8 cellular contexts compared by ENCODE assay signal in the genomic region with DNA sequence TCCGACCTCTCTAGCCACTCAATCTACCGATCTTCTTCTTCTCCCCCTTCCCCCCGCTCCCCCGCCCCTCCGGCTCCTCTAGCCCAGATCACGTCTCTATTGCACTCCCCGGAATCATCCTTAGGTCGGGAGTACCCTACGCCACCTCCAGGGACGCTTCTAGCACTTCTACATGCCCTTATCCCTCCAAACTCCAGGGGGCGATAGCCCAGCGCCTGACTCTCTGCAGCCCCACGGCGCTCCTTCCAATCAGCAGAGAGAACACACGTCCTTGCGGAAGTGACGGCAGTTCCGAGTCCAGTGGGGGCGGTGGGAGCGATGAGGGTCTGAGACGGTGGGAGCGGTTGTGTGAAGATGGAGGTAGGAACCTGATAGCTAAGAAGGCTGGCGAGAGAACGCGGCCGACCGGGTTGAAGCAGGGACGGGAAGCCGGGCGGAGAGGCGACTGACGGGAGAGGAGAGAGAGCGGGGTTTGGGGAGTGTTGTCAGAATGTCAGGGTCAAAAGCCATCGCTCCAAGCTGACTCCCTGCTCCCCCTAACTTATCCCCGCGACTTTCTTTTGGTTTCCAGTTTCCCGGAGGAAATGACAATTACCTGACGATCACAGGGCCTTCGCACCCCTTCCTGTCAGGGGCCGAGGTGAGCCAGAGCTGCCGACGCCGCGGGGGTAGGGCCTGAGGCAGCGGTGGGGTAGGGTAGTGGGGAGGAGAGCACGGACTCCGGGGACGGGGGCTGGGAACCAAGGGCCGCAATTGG. TPM values are rescaled to one million over a fixed set of nuclear protein-coding genes. Genes with fewer than 3 reads are reported as not detected.
DNase-seq lines count a peak whose midpoint lies in the region; ATAC-seq, FAIRE-seq and TF ChIP-seq lines count a peak whose summit lies in the region.

A gene (minus strand): TSS at position 35 of the 757 bp plus-strand sequence. CDS start 87 bp downstream, outside the sequence.
A gene (plus strand): TSS at position 271 of the 757 bp plus-strand sequence. CDS start 84 bp downstream, at position 355.

- no peaks in the 10 kb centered on the region for H4K20me1 ChIP-seq in DOHH2 (ENCODE audit: control insufficient read depth, insufficient read depth, low read depth, low read length)
- H4K20me1 ChIP-seq in fibroblast of lung (ENCODE audit: control insufficient read depth, extremely low read depth, insufficient read depth, low read length): no peaks in the 10 kb centered on the region

- H3K4me1 ChIP-seq in DOHH2 (ENCODE audit: control insufficient read depth, low read length) (peaks cover 15% of the 10 kb centered on the region), fibroblast of lung (ENCODE audit: control insufficient read depth, extremely low read depth, insufficient read depth, low read length) (no peaks in the 10 kb centered on the region)

- peaks cover 22% of the 10 kb centered on the region for H3K36me3 ChIP-seq in DOHH2 (ENCODE audit: control insufficient read depth, low read length)
- H3K36me3 ChIP-seq in KOPT-K1 (ENCODE audit: insufficient read depth, low read length): peaks cover 38% of the 10 kb centered on the region
- no peaks in the 10 kb centered on the region for H3K36me3 ChIP-seq in fibroblast of lung (ENCODE audit: control insufficient read depth, insufficient read depth, low read length)

- H3K79me2 ChIP-seq in DOHH2 (ENCODE audit: control insufficient read depth, low read length) (peaks cover 47% of the 10 kb centered on the region), fibroblast of lung (ENCODE audit: control insufficient read depth, insufficient read depth, low read length) (peaks cover 41% of the 10 kb centered on the region)

- H3K4me3 ChIP-seq in DOHH2 (ENCODE audit: low read length) (peak within 1 kb of the TSS; percentile 97), fibroblast of lung (replicated peaks in 1 of 4; ENCODE audit: control extremely low read depth in 1 of 4, insufficient read depth in 1 of 4, low read depth in 3 of 4, low read length in 4 of 4) (peak within 1 kb of the TSS; percentile 86 to 100 (median 93))

- H3K9ac ChIP-seq in fibroblast of lung (ENCODE audit: insufficient read depth, low read length): peak within 1 kb of the TSS; percentile 77

- H3K27me3 ChIP-seq in DOHH2 (ENCODE audit: control insufficient read depth, low read length) (no peaks in the 10 kb centered on the region), fibroblast of lung (ENCODE audit: control insufficient read depth, insufficient read depth, low read length) (no peaks in the 10 kb centered on the region)

- peaks cover 3% of the 10 kb centered on the region; the same call in 1 of the 2 replicates for H3F3A ChIP-seq in DOHH2 (ENCODE audit: control insufficient read depth, insufficient read depth)

- no peaks in the 10 kb centered on the region for H3K9me3 Mint-ChIP-seq in naive thymus-derived CD8-positive, alpha-beta T cell

- TF ChIP-seq CTCF in DOHH2 (IDR thresholded peaks at IDR 0.05; ENCODE audit: low read depth, low read length, poor library complexity, severe bottlenecking): peak; percentile 90
- TF ChIP-seq CTCF in fibroblast of lung (conservative IDR thresholded peaks at IDR 0.05 in 1 of 2, IDR thresholded peaks at IDR 0.05 in 1 of 2; ENCODE audit: low read depth in 1 of 2, low read length in 2 of 2): peak; percentile 99

- no peaks in the 10 kb centered on the region for H3K9me3 ChIP-seq in DOHH2 (ENCODE audit: control insufficient read depth, insufficient read depth, low read length)
- no peaks in the 10 kb centered on the region for H3K9me3 ChIP-seq in KOPT-K1 (ENCODE audit: insufficient read depth, low read length, poor library complexity, severe bottlenecking)
- H3K9me3 ChIP-seq in fibroblast of lung (ENCODE audit: control insufficient read depth, insufficient read depth, low read depth, low read length): no peaks in the 10 kb centered on the region

- H3K9me2 ChIP-seq in DOHH2 (replicated peaks; ENCODE audit: control insufficient read depth, low read length): no peaks in the 10 kb centered on the region

- H2AFZ ChIP-seq in fibroblast of lung (ENCODE audit: low read length): peak within 1 kb of the TSS; percentile 96

- H3K4me1 Mint-ChIP-seq in naive thymus-derived CD8-positive, alpha-beta T cell: peaks cover 13 to 51% (median 42%) of the 10 kb centered on the region in 4 donors

- DNase-seq in RCC 7860 (ENCODE audit: low spot score) (peak; percentile 90), fibroblast of lung (ENCODE audit: low read depth in 2 of 2) (peak; percentile 98 to 99)
- DNase-seq in activated T-helper 1 cell treated with anti-CD3 and anti-CD28 coated beads, Interleukin-2, amount 50 U/mL, for 16 hours (ENCODE audit: low read depth in 1 of 2, low spot score in 1 of 2): peak; percentile 90 to 92
- peak; percentile 79 to 99 (median 97) for DNase-seq in naive thymus-derived CD8-positive, alpha-beta T cell
- DNase-seq in stimulated activated naive CD4-positive, alpha-beta T cell treated with Interleukin-2 at 50 U/mL for 16 hours (lab: John Stamatoyannopoulos, UW): peak; percentile 95

- H3K4me3 Mint-ChIP-seq in naive thymus-derived CD8-positive, alpha-beta T cell: peak within 1 kb of the TSS; percentile 93 to 100 (median 100)

- FAIRE-seq in RCC 7860 (lab: Jason Lieb, UNC): peak; percentile 67

- peak; percentile 99 for ATAC-seq in GM21737 (IDR thresholded peaks at IDR 0.05; ENCODE audit: unreplicated experiment)
- peak; percentile 95 to 96 for ATAC-seq in naive thymus-derived CD8-positive, alpha-beta T cell

- peak within 1 kb of the TSS; percentile 97 to 100 (median 99) for H3K27ac Mint-ChIP-seq in naive thymus-derived CD8-positive, alpha-beta T cell

- H3K36me3 Mint-ChIP-seq in naive thymus-derived CD8-positive, alpha-beta T cell: peaks cover 0 to 49% (median 1%) of the 10 kb centered on the region in 3 donors

- no peaks in the 10 kb centered on the region for H3K27me3 Mint-ChIP-seq in naive thymus-derived CD8-positive, alpha-beta T cell

- H3K4me2 ChIP-seq in DOHH2 (ENCODE audit: low read length): peak within 1 kb of the TSS; percentile 80
- peak within 1 kb of the TSS; percentile 84 for H3K4me2 ChIP-seq in fibroblast of lung (ENCODE audit: extremely low read depth, insufficient read depth, low read length)

- POLR2A ChIA-PET in naive thymus-derived CD8-positive, alpha-beta T cell (lab: Charles Lee): interaction anchor here (0.5 to 3.5 kb wide), 13 partner anchors 11 to 1735 kb away, joined by 3 to 42 read pairs (median 4); a partner anchor contains a TSS

- peak within 1 kb of the TSS; percentile 63 for H3K27ac ChIP-seq in DOHH2 (ENCODE audit: low read depth, low read length)
- peak within 1 kb of the TSS; percentile 60 for H3K27ac ChIP-seq in KOPT-K1 (ENCODE audit: low read depth, low read length, poor library complexity, severe bottlenecking)
- peak within 1 kb of the TSS; percentile 81 for H3K27ac ChIP-seq in fibroblast of lung (ENCODE audit: insufficient read depth, low read length)

RNA-seq across cellular contexts. Expression of the first gene that starts in this region (rescaled TPM):
- 22.3 and 31.7 TPM in 2 replicates for total RNA-seq in fibroblast of lung
- 17.6 and 27.8 TPM in 2 replicates for polyA plus RNA-seq in fibroblast of lung
- 14.3 and 15.7 TPM in 2 replicates for polyA plus RNA-seq in fibroblast of lung (2012)
- polyA minus RNA-seq in fibroblast of lung (ENCODE audit: low replicate concordance): 4.4 and 12.7 TPM in 2 replicates
- total RNA-seq in naive thymus-derived CD8-positive, alpha-beta T cell: 10 to 100 TPM; 28.5 to 29.2 TPM
- 10 to 100 TPM in 1 of 3 donors, 1 to 10 TPM in 2; 8.7 to 11.0 (median 9.9) TPM for polyA plus RNA-seq in naive thymus-derived CD8-positive, alpha-beta T cell

RNA-seq across cellular contexts. Expression of the second gene that starts in this region (rescaled TPM):
- 19.8 and 30.6 TPM in 2 replicates for total RNA-seq in fibroblast of lung
- polyA plus RNA-seq in fibroblast of lung: 86.1 and 92.5 TPM in 2 replicates
- polyA plus RNA-seq in fibroblast of lung (2012): 69.0 and 72.8 TPM in 2 replicates
- 85.6 and 162 TPM in 2 replicates for polyA minus RNA-seq in fibroblast of lung (ENCODE audit: low replicate concordance)
- total RNA-seq in naive thymus-derived CD8-positive, alpha-beta T cell: 10 to 100 TPM; 86.2 to 90.2 TPM
- polyA plus RNA-seq in naive thymus-derived CD8-positive, alpha-beta T cell: 10 to 100 TPM; 68.6 to 87.5 (median 75.8) TPM

Comparison
In these comparisons a context has a peak if more than half of its experiments do, and no peak if none do; other contexts are left out.
1. Peak in every context shown above with its lines: DNase-seq, ATAC-seq, H3K4me3 ChIP-seq and H3K27ac ChIP-seq.